Comparison of ENCODE assay signal across 12 cellular contexts in genomic region chr16:89482087-89482823, GRCh38. TPM values are rescaled to one million over a fixed set of nuclear protein-coding genes. Genes with fewer than 3 reads are reported as not detected.
A peak's percentile ranks its signal among the peaks of the same experiment; 100 is the strongest.
DNase-seq lines count a peak whose midpoint lies in the region; ATAC-seq and TF ChIP-seq lines count a peak whose summit lies in the region.
"Had no signal": no experiment of that assay in that cellular context is flagged by ENCODE, and none has a peak within 500 bp of the region (broad histone marks: within the 10 kb centered on the region; RNA-seq: fewer than 3 reads in every experiment).

No MANE protein-coding gene starts in this region.

- POLR2A ChIA-PET in activated naive CD8-positive, alpha-beta T cell treated with anti-CD3 and anti-CD28 coated beads, Interleukin-2, amount 10 ng/mL, durations not matched to agents 7 days and 5 days (lab: Charles Lee) = interaction anchor here (0.6 kb wide), 1 partner anchor 25 kb away, joined by 7 read pairs; no protein-coding TSS in a partner anchor

- peak overlapping the region; percentile 57 for H3K4me3 Mint-ChIP-seq in activated naive CD8-positive, alpha-beta T cell treated with anti-CD3 and anti-CD28 coated beads, Interleukin-2, amount 10 ng/mL, durations not matched to agents 7 days and 5 days
- H3K4me3 Mint-ChIP-seq in mesothelial cell of epicardium = no peak overlapping the region

- peak overlapping the region; percentile 55 for H3K27ac Mint-ChIP-seq in activated naive CD8-positive, alpha-beta T cell treated with anti-CD3 and anti-CD28 coated beads, Interleukin-2, amount 10 ng/mL, durations not matched to agents 7 days and 5 days
- peak overlapping the region; percentile 43 for H3K27ac Mint-ChIP-seq in mesothelial cell of epicardium

- H3K4me3 ChIP-seq in left ventricle myocardium inferior (no peak overlapping the region), right atrium auricular region (no peak overlapping the region), tibial nerve (no peak overlapping the region)
- H3K4me3 ChIP-seq: stomach had no signal

- no peak for TF ChIP-seq CTCF in left ventricle myocardium inferior (IDR thresholded peaks at IDR 0.05; ENCODE audit: borderline replicate concordance)
- no peak for TF ChIP-seq CTCF in right atrium auricular region (IDR thresholded peaks at IDR 0.05)
- no peak for TF ChIP-seq CTCF in mesothelial cell of epicardium (IDR thresholded peaks at IDR 0.05; ENCODE audit: unreplicated experiment)
- TF ChIP-seq CTCF in tibial nerve (IDR thresholded peaks at IDR 0.05) = no peak

- peak overlapping the region; percentile 33 for H3K27ac ChIP-seq in left ventricle myocardium inferior (replicated peaks)
- H3K27ac ChIP-seq in right atrium auricular region = peak overlapping the region in 1 of 2 donors; percentile 32
- H3K27ac ChIP-seq in tibial nerve = peak overlapping the region in 1 of 4 donors; percentile 6

- intact Hi-C loops in left ventricle myocardium inferior (cut with micrococcal nuclease) = loop anchor here (10.0 kb wide), 1 partner anchor 147 kb away; no protein-coding TSS in a partner anchor

- no peak for DNase-seq in left ventricle myocardium inferior
- DNase-seq in right atrium auricular region (ENCODE audit: low spot score) = no peak
- DNase-seq in activated naive CD8-positive, alpha-beta T cell treated with anti-CD3 and anti-CD28 coated beads, Interleukin-2, amount 10 ng/mL, durations not matched to agents 7 days and 5 days = no peak
- DNase-seq in mesothelial cell of epicardium (ENCODE audit: low spot score in 2 of 2, unreplicated experiment in 2 of 2) = no peak
- DNase-seq in NCI-H82 (lab: John Stamatoyannopoulos, UW) = no peak
- DNase-seq in tibial nerve (ENCODE audit: low spot score in 2 of 2) = no peak
- DNase-seq: left cardiac atrium, NCI-H2029, SHP77 treated with DMSO at 0.1 percent for 48 hours, stomach had no signal

- no peaks in the 10 kb centered on the region for H3K9me3 ChIP-seq in left ventricle myocardium inferior (replicated peaks)
- H3K9me3 ChIP-seq in right atrium auricular region = no peaks in the 10 kb centered on the region
- no peaks in the 10 kb centered on the region for H3K9me3 ChIP-seq in tibial nerve
- H3K9me3 ChIP-seq: stomach had no signal

- H3K36me3 Mint-ChIP-seq in activated naive CD8-positive, alpha-beta T cell treated with anti-CD3 and anti-CD28 coated beads, Interleukin-2, amount 10 ng/mL, durations not matched to agents 7 days and 5 days = peaks cover 21% of the 10 kb centered on the region
- H3K36me3 Mint-ChIP-seq in mesothelial cell of epicardium = peaks cover 2% of the 10 kb centered on the region

- WGBS in tibial nerve, 2 donors = 46 to 47% methylated on average over 14 of the region's 14 CpGs

- H3K4me1 ChIP-seq in left ventricle myocardium inferior (peaks cover 98% of the 10 kb centered on the region), right atrium auricular region (peaks cover 0 to 89% of the 10 kb centered on the region in 2 donors), tibial nerve (peaks cover 0 to 98% (median 74%) of the 10 kb centered on the region in 4 donors)

- peaks cover 71% of the 10 kb centered on the region for H3K4me1 Mint-ChIP-seq in activated naive CD8-positive, alpha-beta T cell treated with anti-CD3 and anti-CD28 coated beads, Interleukin-2, amount 10 ng/mL, durations not matched to agents 7 days and 5 days
- H3K4me1 Mint-ChIP-seq in mesothelial cell of epicardium = peaks cover 72% of the 10 kb centered on the region

- TF ChIP-seq POLR2A in tibial nerve (IDR thresholded peaks at IDR 0.05) = no peak

- TF ChIP-seq EP300 in tibial nerve (IDR thresholded peaks at IDR 0.05) = no peak

- no peaks in the 10 kb centered on the region for H3K9me3 Mint-ChIP-seq in activated naive CD8-positive, alpha-beta T cell treated with anti-CD3 and anti-CD28 coated beads, Interleukin-2, amount 10 ng/mL, durations not matched to agents 7 days and 5 days
- H3K9me3 Mint-ChIP-seq in mesothelial cell of epicardium = no peaks in the 10 kb centered on the region

- no peak for ATAC-seq in activated naive CD8-positive, alpha-beta T cell treated with anti-CD3 and anti-CD28 coated beads, Interleukin-2, amount 10 ng/mL, durations not matched to agents 7 days and 5 days (ENCODE audit: low read depth)
- no peak for ATAC-seq in GM21528 (IDR thresholded peaks at IDR 0.05; ENCODE audit: low FRiP score, unreplicated experiment)
- ATAC-seq in GM19467 (IDR thresholded peaks at IDR 0.05; ENCODE audit: unreplicated experiment) = no peak
- ATAC-seq: left cardiac atrium had no signal

- H3K27me3 Mint-ChIP-seq in activated naive CD8-positive, alpha-beta T cell treated with anti-CD3 and anti-CD28 coated beads, Interleukin-2, amount 10 ng/mL, durations not matched to agents 7 days and 5 days = no peaks in the 10 kb centered on the region
- no peaks in the 10 kb centered on the region for H3K27me3 Mint-ChIP-seq in mesothelial cell of epicardium (ENCODE audit: low read depth)

- H3K27me3 ChIP-seq in left ventricle myocardium inferior (ENCODE audit: low read depth) = no peaks in the 10 kb centered on the region
- no peaks in the 10 kb centered on the region for H3K27me3 ChIP-seq in right atrium auricular region
- H3K27me3 ChIP-seq in tibial nerve = no peaks in the 10 kb centered on the region
- H3K27me3 ChIP-seq: stomach had no signal

- H3K36me3 ChIP-seq in left ventricle myocardium inferior (no peaks in the 10 kb centered on the region), right atrium auricular region (no peaks in the 10 kb centered on the region), tibial nerve (no peaks in the 10 kb centered on the region)
- H3K36me3 ChIP-seq: stomach had no signal

RNA-seq across cellular contexts. Expression of gene ANKRD11, which starts 8.1 kb away (rescaled TPM):
- total RNA-seq in left ventricle myocardium inferior = 63.8 TPM
- total RNA-seq in right atrium auricular region = 10 to 100 TPM; 55.2 to 68.1 TPM
- total RNA-seq in activated naive CD8-positive, alpha-beta T cell treated with anti-CD3 and anti-CD28 coated beads, Interleukin-2, amount 10 ng/mL, durations not matched to agents 7 days and 5 days = 100 to 1,000 TPM; 213 to 217 TPM
- 230 to 247 TPM (median 233 TPM) in 3 replicates for total RNA-seq in mesothelial cell of epicardium
- 100 to 1,000 TPM; 104 to 177 (median 112) TPM for total RNA-seq in tibial nerve

RNA-seq across cellular contexts. Expression of gene SPG7, which starts 25.9 kb away (rescaled TPM):
- total RNA-seq in left ventricle myocardium inferior = 104 TPM
- 100 to 1,000 TPM in 1 of 2 donors, 10 to 100 TPM in 1; 72.8 to 216 TPM for total RNA-seq in right atrium auricular region
- 100 to 1,000 TPM; 112 to 113 TPM for total RNA-seq in activated naive CD8-positive, alpha-beta T cell treated with anti-CD3 and anti-CD28 coated beads, Interleukin-2, amount 10 ng/mL, durations not matched to agents 7 days and 5 days
- total RNA-seq in mesothelial cell of epicardium = 186 to 199 TPM (median 187 TPM) in 3 replicates
- total RNA-seq in tibial nerve = 100 to 1,000 TPM; 102 to 178 (median 127) TPM
